Comparison of ENCODE assay signal across 9 cellular contexts in genomic region chr5:68343421-68343826, GRCh38.
DNase-seq lines count a peak whose midpoint lies in the region; ATAC-seq, FAIRE-seq and TF ChIP-seq lines count a peak whose summit lies in the region.
"Had no signal": no experiment of that assay in that cellular context is flagged by ENCODE, and none has a peak within 500 bp of the region (broad histone marks: within the 10 kb centered on the region; RNA-seq: fewer than 3 reads in every experiment).

No MANE protein-coding gene starts in this region.

- no peak for TF ChIP-seq CTCF in astrocyte (IDR thresholded peaks at IDR 0.05; ENCODE audit: insufficient read depth, low read depth, low read length)

- no peaks in the 10 kb centered on the region for H3K36me3 Mint-ChIP-seq in astrocyte (ENCODE audit: low read depth, unreplicated experiment)

- H3K79me2 ChIP-seq in astrocyte (ENCODE audit: insufficient read depth, low read length), result no peaks in the 10 kb centered on the region

- peak overlapping the region; percentile 49 for H3K27ac Mint-ChIP-seq in astrocyte (ENCODE audit: unreplicated experiment)

- peak; percentile 7 for DNase-seq in stimulated activated naive CD4-positive, alpha-beta T cell treated with Interleukin-2 at 50 U/mL for 16 hours (lab: John Stamatoyannopoulos, UW)
- no peak for DNase-seq in stimulated activated naive CD4-positive, alpha-beta T cell (lab: John Stamatoyannopoulos, UW)
- DNase-seq in astrocyte (ENCODE audit: low read depth) (peak; percentile 91), kidney tubule cell (ENCODE audit: low spot score) (peak; percentile 92), T-helper 9 cell (no peak), NCI-H1048 (lab: John Stamatoyannopoulos, UW) (no peak), HK-2 (ENCODE audit: unreplicated experiment) (no peak)

- H3K4me2 ChIP-seq in astrocyte (ENCODE audit: low read length), result peak overlapping the region; percentile 62

- no peaks in the 10 kb centered on the region for H3K36me3 ChIP-seq in astrocyte (ENCODE audit: insufficient read depth, low read length)

- peaks cover 30% of the 10 kb centered on the region for H3K4me1 ChIP-seq in astrocyte (ENCODE audit: insufficient read depth, low read length)

- peaks cover 3% of the 10 kb centered on the region for H3K9me3 Mint-ChIP-seq in astrocyte (ENCODE audit: unreplicated experiment)

- H3K9me3 ChIP-seq in astrocyte (ENCODE audit: insufficient read depth, low read depth, low read length), result no peaks in the 10 kb centered on the region

- H4K20me1 ChIP-seq in astrocyte (ENCODE audit: insufficient read depth, low read length), result no peaks in the 10 kb centered on the region

- H3K4me1 Mint-ChIP-seq in astrocyte (ENCODE audit: low read depth, unreplicated experiment), result peaks cover 27% of the 10 kb centered on the region

- peak overlapping the region; percentile 49 for H3K27ac ChIP-seq in astrocyte (ENCODE audit: low read depth, low read length)
- H3K27ac ChIP-seq: VCaP had no signal

- no peak overlapping the region for H3K4me3 Mint-ChIP-seq in astrocyte (ENCODE audit: unreplicated experiment)

- no peak overlapping the region for H3K4me3 ChIP-seq in astrocyte (ENCODE audit: insufficient read depth, low read depth, low read length)

- FAIRE-seq in astrocyte (lab: Jason Lieb, UNC), result peak; percentile 96

- H3K27me3 Mint-ChIP-seq in astrocyte (ENCODE audit: low read depth, unreplicated experiment), result no peaks in the 10 kb centered on the region

- H3K9ac ChIP-seq in astrocyte (ENCODE audit: low read length), result no peak overlapping the region

- peak; percentile 82 for ATAC-seq in HG03342 (IDR thresholded peaks at IDR 0.05; ENCODE audit: unreplicated experiment)

- peak overlapping the region; percentile 20 for H2AFZ ChIP-seq in astrocyte (ENCODE audit: low read depth, low read length)

- no peaks in the 10 kb centered on the region for H3K27me3 ChIP-seq in astrocyte (ENCODE audit: insufficient read depth, low read length)

Comparison
In these comparisons a context has a peak if more than half of its experiments do, and no peak if none do; other contexts are left out.
1. DNase-seq: peak in stimulated activated naive CD4-positive, alpha-beta T cell treated with Interleukin-2 at 50 U/mL for 16 hours (single experiment), astrocyte (single experiment) and kidney tubule cell (single experiment); none in stimulated activated naive CD4-positive, alpha-beta T cell (0 of 6), T-helper 9 cell (single experiment), NCI-H1048 (single experiment) and HK-2 (single experiment).